Comparison of ENCODE assay signal across 18 cellular contexts in the genomic region with DNA sequence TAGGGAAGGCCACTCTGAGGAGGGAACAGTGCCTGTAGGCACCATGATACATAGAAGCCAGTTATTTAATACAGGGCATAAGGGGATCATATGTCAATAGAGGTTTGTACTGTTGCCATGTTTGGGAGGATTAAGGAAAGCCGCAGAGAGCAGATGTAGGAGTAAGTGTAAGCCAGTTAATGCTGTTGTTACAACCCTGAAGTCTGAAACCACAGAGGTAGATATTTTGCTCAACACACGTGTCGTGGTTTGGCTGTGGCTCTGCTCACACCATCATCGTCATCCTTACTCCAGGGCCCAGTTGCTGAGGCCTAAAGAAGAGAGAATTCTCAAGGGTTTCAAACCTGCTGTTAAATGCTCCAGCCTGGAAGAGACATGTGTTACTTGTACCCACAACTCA. TPM values are rescaled to one million over a fixed set of nuclear protein-coding genes. Genes with fewer than 3 reads are reported as not detected.
DNase-seq lines count a peak whose midpoint lies in the region; ATAC-seq, FAIRE-seq and TF ChIP-seq lines count a peak whose summit lies in the region.
"Had no signal": no experiment of that assay in that cellular context is flagged by ENCODE, and none has a peak within 500 bp of the region (broad histone marks: within the 10 kb centered on the region; RNA-seq: fewer than 3 reads in every experiment).

No MANE protein-coding gene starts in this region.

- ATAC-seq in GM21515 (IDR thresholded peaks at IDR 0.05; ENCODE audit: unreplicated experiment): no peak
- ATAC-seq: HepG2, left lobe of liver had no signal

- H3K4me3 ChIP-seq in GM12865 (ENCODE audit: low read depth, low read length) (no peak overlapping the region), bronchial epithelial cell (ENCODE audit: low read depth, low read length) (no peak overlapping the region)
- H3K4me3 ChIP-seq: BLaER1 treated with 17β-estradiol and CSF1 and Interleukin-3, amounts not matched to agents 10 nM and 100 nM; ovary had no signal

- FAIRE-seq in bronchial epithelial cell (lab: Jason Lieb, UNC): peak; percentile 40
- FAIRE-seq: endothelial cell of umbilical vein, GM18507, HepG2 had no signal

- no peaks in the 10 kb centered on the region for H3K27me3 ChIP-seq in bronchial epithelial cell (ENCODE audit: control insufficient read depth, insufficient read depth, low read length)
- H3K27me3 ChIP-seq: BLaER1 treated with 17β-estradiol and CSF1 and Interleukin-3, amounts not matched to agents 10 nM and 100 nM; ovary had no signal

- H3K36me3 ChIP-seq in bronchial epithelial cell (ENCODE audit: control insufficient read depth, insufficient read depth, low read length): no peaks in the 10 kb centered on the region
- H3K36me3 ChIP-seq: BLaER1 treated with 17β-estradiol and CSF1 and Interleukin-3, amounts not matched to agents 10 nM and 100 nM; ovary had no signal

- TF ChIP-seq CTCF in GM12865 (IDR thresholded peaks at IDR 0.05; ENCODE audit: insufficient read depth, low read depth, low read length, missing control alignments): no peak
- TF ChIP-seq CTCF in bronchial epithelial cell (IDR thresholded peaks at IDR 0.05; ENCODE audit: insufficient read depth, low read length, severe bottlenecking): no peak

- DNase-seq in DMS 273 (lab: John Stamatoyannopoulos, UW; ENCODE audit: unreplicated experiment): peak; percentile 63
- peak; percentile 10 for DNase-seq in GM12865 (ENCODE audit: low read depth)
- DNase-seq in NCI-H524 (lab: John Stamatoyannopoulos, UW): peak; percentile 96 to 99
- DNase-seq in bronchial epithelial cell (ENCODE audit: low read depth): no peak
- no peak for DNase-seq in AG20443 (ENCODE audit: low spot score)
- DNase-seq in activated effector memory CD4-positive, alpha-beta T cell treated with anti-CD3 and anti-CD28 coated beads, Interleukin-2, amount 50 U/mL, for 16 hours: no peak
- DNase-seq: activated effector memory CD4-positive, alpha-beta T cell treated with Interleukin-2 at 50 U/mL for 16 hours; cortex of kidney; foreskin melanocyte; HCEC 1CT; NCI-H446 treated with DMSO at 0.1 percent for 48 hours; ovary had no signal

RNA-seq across cellular contexts. Expression of gene PSMF1, which starts 31.1 kb away (rescaled TPM):
- 20.3 and 20.7 TPM in 2 replicates for total RNA-seq in bronchial epithelial cell

Comparison
In these comparisons a context has a peak if more than half of its experiments do, and no peak if none do; other contexts are left out.
1. DNase-seq: peak in DMS 273 (single experiment), GM12865 (single experiment) and NCI-H524 (2 of 2); none in bronchial epithelial cell (single experiment), AG20443 (single experiment) and activated effector memory CD4-positive, alpha-beta T cell treated with anti-CD3 and anti-CD28 coated beads, Interleukin-2, amount 50 U/mL, for 16 hours (single experiment).